Comparison of ENCODE assay signal across 9 cellular contexts in genomic region chr9:131273146-131273545, GRCh38. TPM values are rescaled to one million over a fixed set of nuclear protein-coding genes. Genes with fewer than 3 reads are reported as not detected.
DNase-seq lines count a peak whose midpoint lies in the region; ATAC-seq, FAIRE-seq and TF ChIP-seq lines count a peak whose summit lies in the region.
"Had no signal": no experiment of that assay in that cellular context is flagged by ENCODE, and none has a peak within 500 bp of the region (broad histone marks: within the 10 kb centered on the region; RNA-seq: fewer than 3 reads in every experiment).

No MANE protein-coding gene starts in this region.

- no TSS peak for BruUV-seq in HepG2 (replicated peaks; lab: Mats Ljungman, UMichigan)

- no peaks in the 10 kb centered on the region for H3K9me3 ChIP-seq in HepG2 (ENCODE audit: low read length)
- no peaks in the 10 kb centered on the region for H3K9me3 ChIP-seq in transverse colon

- H3K36me3 ChIP-seq in HepG2 (replicated peaks in 1 of 2; ENCODE audit: control insufficient read depth in 1 of 2, insufficient read depth in 2 of 2, low read length in 2 of 2) (no peaks in the 10 kb centered on the region), transverse colon (no peaks in the 10 kb centered on the region)

- POLR2A ChIA-PET in activated CD4-positive, alpha-beta memory T cell treated with anti-CD3 and anti-CD28 coated beads, Interleukin-2, amount 10 ng/mL, durations not matched to agents 7 days and 5 days (lab: Charles Lee) = interaction anchor here (1.3 to 14.3 kb wide), 5 partner anchors 7 to 466 kb away, joined by 3 to 557 read pairs (median 46); partner anchors contain the start of gene NUP214
- POLR2A ChIA-PET in HepG2 (lab: Yijun Ruan, JAX) = no interaction called here

- H3K27ac Mint-ChIP-seq in activated CD4-positive, alpha-beta memory T cell treated with anti-CD3 and anti-CD28 coated beads, Interleukin-2, amount 10 ng/mL, durations not matched to agents 7 days and 5 days = peak overlapping the region; percentile 97

- H3K36me3 Mint-ChIP-seq in activated CD4-positive, alpha-beta memory T cell treated with anti-CD3 and anti-CD28 coated beads, Interleukin-2, amount 10 ng/mL, durations not matched to agents 7 days and 5 days (ENCODE audit: low read depth) = peaks cover 64% of the 10 kb centered on the region

- no peaks in the 10 kb centered on the region for H3K79me2 ChIP-seq in HepG2 (ENCODE audit: insufficient read depth, low read length)

- peak overlapping the region; percentile 89 for H3K4me3 Mint-ChIP-seq in activated CD4-positive, alpha-beta memory T cell treated with anti-CD3 and anti-CD28 coated beads, Interleukin-2, amount 10 ng/mL, durations not matched to agents 7 days and 5 days

- H3K27me3 Mint-ChIP-seq in activated CD4-positive, alpha-beta memory T cell treated with anti-CD3 and anti-CD28 coated beads, Interleukin-2, amount 10 ng/mL, durations not matched to agents 7 days and 5 days = no peaks in the 10 kb centered on the region

- intact Hi-C loops in HepG2 (cut with micrococcal nuclease; ENCODE audit: unreplicated experiment) (loop anchor here (10.0 kb wide), 1 partner anchor 52 kb away; no protein-coding TSS in a partner anchor), transverse colon (cut with DNase I; ENCODE audit: low total_unique reads) (no loop called here)

- H3K27me3 ChIP-seq in HepG2 (ENCODE audit: control insufficient read depth in 1 of 2, insufficient read depth in 2 of 2, low read length in 2 of 2) (peaks cover 17 to 40% of the 10 kb centered on the region in 2 experiments), transverse colon (peaks cover 30% of the 10 kb centered on the region)

- CTCF ChIA-PET in activated CD4-positive, alpha-beta memory T cell treated with anti-CD3 and anti-CD28 coated beads, Interleukin-2, amount 10 ng/mL, durations not matched to agents 7 days and 5 days (lab: Charles Lee) = interaction anchor here (1.1 to 11.4 kb wide), 4 partner anchors 20 to 95 kb away, joined by 3 to 189 read pairs (median 4); no protein-coding TSS in a partner anchor
- CTCF ChIA-PET in HepG2 (lab: Yijun Ruan, JAX; ENCODE audit: low intra/inter-chr PET ratio, low total read pairs) = no interaction called here

- H3K4me3 ChIP-seq in HepG2 (replicated peaks in 1 of 3; ENCODE audit: insufficient read depth in 1 of 3, low read depth in 2 of 3, low read length in 3 of 3) (no peak overlapping the region), transverse colon (peak overlapping the region in 3 of 4 donors; percentile 72 to 79 (median 74))

- in situ Hi-C loops in HepG2 (cut with HindIII; ENCODE audit: extremely low pct_ligation_motif_present, low pct_unique_long_range_greater_than_20kb) = no loop called here
- in situ Hi-C loops in transverse colon (cut with MboI; ENCODE audit: low pct_ligation_motif_present in 1 of 4, low pct_unique_long_range_greater_than_20kb in 1 of 4, low sequenced_read_pairs in 3 of 4) = no loop called here

- no peak for TF ChIP-seq RAD21 in HepG2 (CRISPR knock-in tag; IDR thresholded peaks at IDR 0.05)

- H4K20me1 ChIP-seq in HepG2 (ENCODE audit: insufficient read depth, low read length) = no peaks in the 10 kb centered on the region

- peak overlapping the region; percentile 2; the same call in 1 of the 2 replicates for H3K4me2 ChIP-seq in HepG2 (ENCODE audit: low read depth, low read length)

- H3K27ac ChIP-seq in HepG2 (ENCODE audit: extremely low read length, insufficient read depth, low read length) (no peak overlapping the region), transverse colon (peak overlapping the region; percentile 76 to 84 (median 82))

- DNase-seq in activated effector memory CD4-positive, alpha-beta T cell treated with anti-CD3 and anti-CD28 coated beads, Interleukin-2, amount 50 U/mL, for 16 hours = peak; percentile 71
- no peak for DNase-seq in activated effector memory CD4-positive, alpha-beta T cell treated with Interleukin-2 at 50 U/mL for 16 hours
- peak; percentile 37 for DNase-seq in activated CD4-positive, alpha-beta memory T cell treated with anti-CD3 and anti-CD28 coated beads, Interleukin-2, amount 10 ng/mL, durations not matched to agents 7 days and 5 days
- DNase-seq in HepG2 (ENCODE audit: low spot score) (no peak), transverse colon (peak; percentile 32), NCI-H524 (lab: John Stamatoyannopoulos, UW) (no peak)
- DNase-seq: activated CD4-positive, CD25-positive, alpha-beta regulatory T cell treated with anti-CD3 and anti-CD28 coated beads, Interleukin-2, amount 50 U/mL, for 72 hours had no signal

- WGBS in HepG2 (ENCODE audit: low lambda C conversion rate) = 15% methylated on average over 13 of the region's 15 CpGs
- 71% methylated on average over 12 of the region's 15 CpGs; no CpG with 5 or more reads in 1 of the 2 donors for WGBS in transverse colon (ENCODE audit: low coverage in 1 of 2), 2 donors

- H2AFZ ChIP-seq in HepG2 (ENCODE audit: low read length) = no peak overlapping the region

- ATAC-seq in HepG2 (no peak), GM21737 (IDR thresholded peaks at IDR 0.05; ENCODE audit: unreplicated experiment) (no peak), HG02763 (IDR thresholded peaks at IDR 0.05; ENCODE audit: unreplicated experiment) (no peak)

- no peak for TF ChIP-seq CTCF in HepG2 (CRISPR knock-in tag; IDR thresholded peaks at IDR 0.05)
- no peak for TF ChIP-seq CTCF in transverse colon (IDR thresholded peaks at IDR 0.05)

- H3K4me1 ChIP-seq in HepG2 (ENCODE audit: insufficient read depth, low read length) (peaks cover 62% of the 10 kb centered on the region), transverse colon (peaks cover 5 to 27% (median 10%) of the 10 kb centered on the region in 4 donors)

- H3K4me1 Mint-ChIP-seq in activated CD4-positive, alpha-beta memory T cell treated with anti-CD3 and anti-CD28 coated beads, Interleukin-2, amount 10 ng/mL, durations not matched to agents 7 days and 5 days = peaks cover 39% of the 10 kb centered on the region

- no peak for FAIRE-seq in HepG2 (lab: Jason Lieb, UNC)

- TF ChIP-seq EP300 in HepG2 (IDR thresholded peaks at IDR 0.05; ENCODE audit: low read depth in 2 of 2, low read length in 2 of 2) (no peak), HepG2 (CRISPR knock-in tag; IDR thresholded peaks at IDR 0.05; ENCODE audit: borderline replicate concordance) (no peak), transverse colon (IDR thresholded peaks at IDR 0.05; ENCODE audit: low read depth) (no peak)

- TF ChIP-seq POLR2A in HepG2 (IDR thresholded peaks at IDR 0.05; ENCODE audit: insufficient read depth in 1 of 2, low read depth in 2 of 2, low read length in 2 of 2) (no peak), transverse colon (IDR thresholded peaks at IDR 0.05) (no peak)

- H3K9ac ChIP-seq in HepG2 (ENCODE audit: insufficient read depth, low read depth, low read length) = no peak overlapping the region

- no peaks in the 10 kb centered on the region for H3K9me3 Mint-ChIP-seq in activated CD4-positive, alpha-beta memory T cell treated with anti-CD3 and anti-CD28 coated beads, Interleukin-2, amount 10 ng/mL, durations not matched to agents 7 days and 5 days

RNA-seq across cellular contexts. Expression of gene FAM78A, which starts 3.2 kb away (rescaled TPM):
- total RNA-seq in activated CD4-positive, alpha-beta memory T cell treated with anti-CD3 and anti-CD28 coated beads, Interleukin-2, amount 10 ng/mL, durations not matched to agents 7 days and 5 days = 10 to 100 TPM; 86.5 to 88.7 TPM
- total RNA-seq in HepG2 (2016; rRNA removed; fragmentation: Illumina TruSeq; extraction: Trizol) (0.14 and 0.18 TPM in 2 replicates), transverse colon (1 to 10 TPM in 3 of 4 donors, under 1 TPM in 1; 1.00 to 3.4 (median 2.2) TPM)
- total RNA-seq in HepG2 (2016; cell fraction: cytosol; rRNA removed; fragmentation: Illumina TruSeq; extraction: Trizol; ENCODE audit: low read depth) = not detected in 2 replicates
- total RNA-seq in HepG2 (2016; cell fraction: insoluble cytoplasmic fraction; rRNA removed; fragmentation: Illumina TruSeq; extraction: Trizol) = 0.15 and 0.26 TPM in 2 replicates
- 0.15 TPM in 1 of 2 replicates, not detected in the other for total RNA-seq in HepG2 (2016; cell fraction: membrane; rRNA removed; fragmentation: Illumina TruSeq; extraction: Trizol)
- 0.50 and 0.68 TPM in 2 replicates for total RNA-seq in HepG2 (2016; cell fraction: nucleus; rRNA removed; fragmentation: Illumina TruSeq; extraction: Trizol)
- polyA plus RNA-seq in HepG2 (2011; rRNA removed) = 0.51 and 0.62 TPM in 2 replicates
- polyA plus RNA-seq in HepG2 (2011; cell fraction: cytosol; rRNA removed) = 0.37 and 0.43 TPM in 2 replicates
- 0.63 and 0.69 TPM in 2 replicates for polyA plus RNA-seq in HepG2 (2011; cell fraction: nucleus; rRNA removed)
- polyA plus RNA-seq in HepG2 (2012) = 0.25 and 0.30 TPM in 2 replicates
- polyA plus RNA-seq in HepG2 (2016; cell fraction: cytosol; fragmentation: Illumina TruSeq; extraction: Trizol; ENCODE audit: low read depth) = 0.03 and 0.11 TPM in 2 replicates
- polyA plus RNA-seq in HepG2 (2016; cell fraction: insoluble cytoplasmic fraction; fragmentation: Illumina TruSeq; extraction: Trizol; ENCODE audit: low read depth) = 0.12 and 0.21 TPM in 2 replicates
- 0.07 and 0.10 TPM in 2 replicates for polyA plus RNA-seq in HepG2 (2016; cell fraction: membrane; fragmentation: Illumina TruSeq; extraction: Trizol; ENCODE audit: low read depth)
- polyA plus RNA-seq in HepG2 (2016; cell fraction: nucleus; fragmentation: Illumina TruSeq; extraction: Trizol; ENCODE audit: insufficient read depth, low read depth) = 0.11 and 0.22 TPM in 2 replicates
- polyA minus RNA-seq in HepG2 (2011; rRNA and poly(A)+ RNA removed; ENCODE audit: low replicate concordance) = 0.62 and 23.9 TPM in 2 replicates
- 0.26 and 0.49 TPM in 2 replicates for polyA minus RNA-seq in HepG2 (2011; cell fraction: cytosol; rRNA and poly(A)+ RNA removed)
- polyA minus RNA-seq in HepG2 (2011; cell fraction: nucleus; rRNA and poly(A)+ RNA removed) = 0.12 and 0.13 TPM in 2 replicates

RNA-seq across cellular contexts. Expression of gene PLPP7, which starts 16.4 kb away (rescaled TPM):
- not detected for total RNA-seq in activated CD4-positive, alpha-beta memory T cell treated with anti-CD3 and anti-CD28 coated beads, Interleukin-2, amount 10 ng/mL, durations not matched to agents 7 days and 5 days
- total RNA-seq in HepG2 (2016; rRNA removed; fragmentation: Illumina TruSeq; extraction: Trizol) (0.66 and 1.2 TPM in 2 replicates), transverse colon (10 to 100 TPM in 1 of 4 donors, 1 to 10 TPM in 3; 3.0 to 10.3 (median 4.1) TPM)
- 1.1 TPM in 2 replicates for total RNA-seq in HepG2 (2016; cell fraction: cytosol; rRNA removed; fragmentation: Illumina TruSeq; extraction: Trizol; ENCODE audit: low read depth)
- 0.85 and 1.0 TPM in 2 replicates for total RNA-seq in HepG2 (2016; cell fraction: insoluble cytoplasmic fraction; rRNA removed; fragmentation: Illumina TruSeq; extraction: Trizol)
- total RNA-seq in HepG2 (2016; cell fraction: membrane; rRNA removed; fragmentation: Illumina TruSeq; extraction: Trizol) = 1.7 TPM in 2 replicates
- total RNA-seq in HepG2 (2016; cell fraction: nucleus; rRNA removed; fragmentation: Illumina TruSeq; extraction: Trizol) = 0.28 and 1.4 TPM in 2 replicates
- polyA plus RNA-seq in HepG2 (2011; rRNA removed) = 0.33 and 0.67 TPM in 2 replicates
- polyA plus RNA-seq in HepG2 (2011; cell fraction: cytosol; rRNA removed) = 0.47 and 1.0 TPM in 2 replicates
- 0.66 and 0.87 TPM in 2 replicates for polyA plus RNA-seq in HepG2 (2011; cell fraction: nucleus; rRNA removed)
- 0.69 and 0.78 TPM in 2 replicates for polyA plus RNA-seq in HepG2 (2012)
- polyA plus RNA-seq in HepG2 (2016; cell fraction: cytosol; fragmentation: Illumina TruSeq; extraction: Trizol; ENCODE audit: low read depth) = 1.2 and 1.6 TPM in 2 replicates
- 0.74 and 0.82 TPM in 2 replicates for polyA plus RNA-seq in HepG2 (2016; cell fraction: insoluble cytoplasmic fraction; fragmentation: Illumina TruSeq; extraction: Trizol; ENCODE audit: low read depth)
- 1.7 TPM in 2 replicates for polyA plus RNA-seq in HepG2 (2016; cell fraction: membrane; fragmentation: Illumina TruSeq; extraction: Trizol; ENCODE audit: low read depth)
- polyA plus RNA-seq in HepG2 (2016; cell fraction: nucleus; fragmentation: Illumina TruSeq; extraction: Trizol; ENCODE audit: insufficient read depth, low read depth) = 0.56 and 0.57 TPM in 2 replicates
- 0.16 and 1.9 TPM in 2 replicates for polyA minus RNA-seq in HepG2 (2011; rRNA and poly(A)+ RNA removed; ENCODE audit: low replicate concordance)
- polyA minus RNA-seq in HepG2 (2011; cell fraction: cytosol; rRNA and poly(A)+ RNA removed) = 0.70 and 0.79 TPM in 2 replicates
- 0.52 and 1.1 TPM in 2 replicates for polyA minus RNA-seq in HepG2 (2011; cell fraction: nucleus; rRNA and poly(A)+ RNA removed)

Comparison
In these comparisons a context has a peak if more than half of its experiments do, and no peak if none do; other contexts are left out.
1. DNase-seq: peak in activated effector memory CD4-positive, alpha-beta T cell treated with anti-CD3 and anti-CD28 coated beads, Interleukin-2, amount 50 U/mL, for 16 hours (single experiment), activated CD4-positive, alpha-beta memory T cell treated with anti-CD3 and anti-CD28 coated beads, Interleukin-2, amount 10 ng/mL, durations not matched to agents 7 days and 5 days (single experiment) and transverse colon (single experiment); none in activated effector memory CD4-positive, alpha-beta T cell treated with Interleukin-2 at 50 U/mL for 16 hours (single experiment), HepG2 (single experiment) and NCI-H524 (0 of 2).
2. H3K4me3 ChIP-seq: peak in transverse colon (3 of 4); none in HepG2 (0 of 3).
3. RNA of gene FAM78A, which starts 3.2 kb away (total RNA-seq): 86.5 to 88.7 TPM in activated CD4-positive, alpha-beta memory T cell treated with anti-CD3 and anti-CD28 coated beads, Interleukin-2, amount 10 ng/mL, durations not matched to agents 7 days and 5 days; 1.00 to 3.4 TPM in transverse colon and 0.14 to 0.68 TPM in HepG2; every median in the first group is over 10 times any median in the second.